8 cellular contexts compared by ENCODE assay signal in the genomic region with DNA sequence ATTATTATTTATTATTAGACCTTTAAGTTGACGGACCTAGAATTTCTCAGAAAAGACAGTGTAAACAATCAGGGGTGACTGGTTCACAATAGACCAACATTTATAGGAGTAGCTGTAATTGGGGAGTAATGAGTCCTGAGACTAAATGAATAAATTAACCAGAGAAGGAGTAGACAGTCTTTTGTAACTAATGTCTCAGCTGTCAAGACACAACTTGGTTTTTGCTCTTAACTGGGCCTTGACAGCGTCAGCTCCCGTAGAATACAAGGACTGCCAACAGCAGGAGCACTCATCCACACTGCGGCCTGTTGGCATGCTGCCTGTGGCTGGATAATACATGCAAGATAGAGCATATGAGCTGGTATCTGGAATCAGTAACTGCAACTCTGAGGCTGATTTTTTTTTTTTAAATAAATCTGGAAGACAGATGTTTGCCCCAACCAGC.
DNase-seq lines count a peak whose midpoint lies in the region; ATAC-seq, FAIRE-seq and TF ChIP-seq lines count a peak whose summit lies in the region.

No MANE protein-coding gene starts in this region.

- no peaks in the 10 kb centered on the region for H3K36me3 ChIP-seq in astrocyte (ENCODE audit: insufficient read depth, low read length)
- H3K36me3 ChIP-seq in H7 (replicated peaks; ENCODE audit: control insufficient read depth, insufficient read depth, low read length) = no peaks in the 10 kb centered on the region

- H3K4me3 Mint-ChIP-seq in astrocyte (ENCODE audit: unreplicated experiment) = no peak overlapping the region

- H3K4me3 ChIP-seq in astrocyte (ENCODE audit: insufficient read depth, low read depth, low read length) (no peak overlapping the region), H7 (ENCODE audit: insufficient read depth, low read depth, low read length) (no peak overlapping the region)

- H3K27me3 Mint-ChIP-seq in astrocyte (ENCODE audit: low read depth, unreplicated experiment) = no peaks in the 10 kb centered on the region

- H3K4me1 Mint-ChIP-seq in astrocyte (ENCODE audit: low read depth, unreplicated experiment) = peaks cover 7% of the 10 kb centered on the region

- H3K36me3 Mint-ChIP-seq in astrocyte (ENCODE audit: low read depth, unreplicated experiment) = peaks cover 3% of the 10 kb centered on the region

- peaks cover 7% of the 10 kb centered on the region for H4K20me1 ChIP-seq in astrocyte (ENCODE audit: insufficient read depth, low read length)

- no peak overlapping the region for H3K27ac Mint-ChIP-seq in astrocyte (ENCODE audit: unreplicated experiment)

- no peaks in the 10 kb centered on the region for H3K9me3 Mint-ChIP-seq in astrocyte (ENCODE audit: unreplicated experiment)

- no peak overlapping the region for H3K27ac ChIP-seq in astrocyte (ENCODE audit: low read depth, low read length)

- no peaks in the 10 kb centered on the region for H3K27me3 ChIP-seq in astrocyte (ENCODE audit: insufficient read depth, low read length)
- H3K27me3 ChIP-seq in H7 (ENCODE audit: control insufficient read depth, insufficient read depth, low read length) = no peaks in the 10 kb centered on the region

- no peak overlapping the region for H3K9ac ChIP-seq in astrocyte (ENCODE audit: low read length)

- no peaks in the 10 kb centered on the region for H3K9me3 ChIP-seq in astrocyte (ENCODE audit: insufficient read depth, low read depth, low read length)

- DNase-seq in NCI-H1417 (lab: John Stamatoyannopoulos, UW) (peak; percentile 55 to 99 (median 89)), astrocyte (ENCODE audit: low read depth) (peak; percentile 84), islet precursor cell (peak; percentile 67), superior temporal gyrus (ENCODE audit: extremely low spot score) (peak; percentile 91), H7 (no peak)

- H3K4me1 ChIP-seq in astrocyte (ENCODE audit: insufficient read depth, low read length) = no peaks in the 10 kb centered on the region

- ATAC-seq in GM18511 (IDR thresholded peaks at IDR 0.05; ENCODE audit: unreplicated experiment) (no peak), HG03442 (IDR thresholded peaks at IDR 0.05; ENCODE audit: unreplicated experiment) (no peak), HG03108 (IDR thresholded peaks at IDR 0.05; ENCODE audit: unreplicated experiment) (no peak)

- FAIRE-seq in astrocyte (lab: Jason Lieb, UNC) = peak; percentile 52

- no peak overlapping the region for H2AFZ ChIP-seq in astrocyte (ENCODE audit: low read depth, low read length)

- H3K79me2 ChIP-seq in astrocyte (ENCODE audit: insufficient read depth, low read length) = peaks cover 3% of the 10 kb centered on the region

- peak overlapping the region; percentile 8 for H3K4me2 ChIP-seq in astrocyte (ENCODE audit: low read length)

- TF ChIP-seq CTCF in astrocyte (IDR thresholded peaks at IDR 0.05; ENCODE audit: insufficient read depth, low read depth, low read length) = no peak
